Comparison of ENCODE assay signal across 17 cellular contexts in genomic region chr12:101116911-101117310, GRCh38.
"Had no signal": no experiment of that assay in that cellular context is flagged by ENCODE, and none has a peak within 500 bp of the region (broad histone marks: within the 10 kb centered on the region; RNA-seq: fewer than 3 reads in every experiment).

No MANE protein-coding gene starts in this region.

- H3K27me3 Mint-ChIP-seq: activated T-cell treated with anti-CD3 and anti-CD28 coated beads, Interleukin-2, amount 50 U/mL, for 24 hours; activated T-helper 17 cell treated with anti-CD3 and anti-CD28 coated beads, Interleukin-2, amount 50 U/mL, for 72 hours; central memory CD8-positive, alpha-beta T cell; effector memory CD8-positive, alpha-beta T cell had no signal

- ATAC-seq: activated naive CD4-positive, alpha-beta T cell treated with anti-CD3 and anti-CD28 coated beads, Interleukin-2, amount 50 U/mL, for 72 hours; activated T-helper 17 cell treated with anti-CD3 and anti-CD28 coated beads, Interleukin-2, amount 50 U/mL, for 72 hours; effector memory CD8-positive, alpha-beta T cell; esophagus mucosa; left lung; natural killer cell; WTC11 had no signal

- DNase-seq: activated T-cell treated with anti-CD3 and anti-CD28 coated beads, Interleukin-2, amount 50 U/mL, for 24 hours; adrenal gland; dorsolateral prefrontal cortex; effector memory CD8-positive, alpha-beta T cell; foreskin melanocyte; left lung; natural killer cell; ovary; spleen; stimulated activated CD4-positive, alpha-beta T cell treated with anti-CD3 and anti-CD28 coated beads, Interleukin-4, amount 100 ng/mL, for 1 hour; stimulated activated naive CD4-positive, alpha-beta T cell treated with Interleukin-2 at 50 U/mL for 16 hours had no signal

- H3K4me1 Mint-ChIP-seq: activated T-helper 17 cell treated with anti-CD3 and anti-CD28 coated beads, Interleukin-2, amount 50 U/mL, for 72 hours; central memory CD8-positive, alpha-beta T cell; natural killer cell; WTC11 had no signal

- H3K36me3 Mint-ChIP-seq: activated naive CD4-positive, alpha-beta T cell treated with anti-CD3 and anti-CD28 coated beads, Interleukin-2, amount 50 U/mL, for 72 hours; natural killer cell; type B pancreatic cell; WTC11 had no signal

- H3K9me3 Mint-ChIP-seq: activated naive CD4-positive, alpha-beta T cell treated with anti-CD3 and anti-CD28 coated beads, Interleukin-2, amount 50 U/mL, for 72 hours; activated T-cell treated with anti-CD3 and anti-CD28 coated beads, Interleukin-2, amount 50 U/mL, for 24 hours; activated T-helper 17 cell treated with anti-CD3 and anti-CD28 coated beads, Interleukin-2, amount 50 U/mL, for 72 hours; central memory CD8-positive, alpha-beta T cell had no signal

- H3K27ac Mint-ChIP-seq: activated naive CD4-positive, alpha-beta T cell treated with anti-CD3 and anti-CD28 coated beads, Interleukin-2, amount 50 U/mL, for 72 hours; activated T-cell treated with anti-CD3 and anti-CD28 coated beads, Interleukin-2, amount 50 U/mL, for 24 hours; activated T-helper 17 cell treated with anti-CD3 and anti-CD28 coated beads, Interleukin-2, amount 50 U/mL, for 72 hours; effector memory CD8-positive, alpha-beta T cell; natural killer cell; type B pancreatic cell; WTC11 had no signal

- H3K4me3 Mint-ChIP-seq: activated T-cell treated with anti-CD3 and anti-CD28 coated beads, Interleukin-2, amount 50 U/mL, for 24 hours; activated T-helper 17 cell treated with anti-CD3 and anti-CD28 coated beads, Interleukin-2, amount 50 U/mL, for 72 hours; central memory CD8-positive, alpha-beta T cell; effector memory CD8-positive, alpha-beta T cell; natural killer cell; type B pancreatic cell; WTC11 had no signal
